ENCODE assay signal across 8 cellular contexts in genomic region chr3:66542153-66542552, GRCh38.
"Had no signal": no experiment of that assay in that cellular context is flagged by ENCODE, and none has a peak within 500 bp of the region (broad histone marks: within the 10 kb centered on the region; RNA-seq: fewer than 3 reads in every experiment).

No MANE protein-coding gene starts in this region.

- H3K4me1 ChIP-seq: HAP-1 had no signal

- ATAC-seq: HCT116 had no signal

- H3K9ac ChIP-seq: GM23248 had no signal

- DNase-seq: GM23248, GOT3, H7, KBM-7 had no signal

- H3K9me3 ChIP-seq: HAP-1 had no signal

- H3K27ac ChIP-seq: GM23248 had no signal

- H2AFZ ChIP-seq: GM23248 had no signal

- H3K4me3 Mint-ChIP-seq: IgD-negative memory B cell had no signal

- H3K36me3 ChIP-seq: HAP-1 had no signal

- H3K4me3 ChIP-seq: GM23248, HAP-1 had no signal

- H3K36me3 Mint-ChIP-seq: IgD-negative memory B cell had no signal

- FAIRE-seq: HTR-8/SVneo had no signal

- H3K27ac Mint-ChIP-seq: IgD-negative memory B cell had no signal
